Comparison of ENCODE assay signal across 8 cellular contexts in the genomic region with DNA sequence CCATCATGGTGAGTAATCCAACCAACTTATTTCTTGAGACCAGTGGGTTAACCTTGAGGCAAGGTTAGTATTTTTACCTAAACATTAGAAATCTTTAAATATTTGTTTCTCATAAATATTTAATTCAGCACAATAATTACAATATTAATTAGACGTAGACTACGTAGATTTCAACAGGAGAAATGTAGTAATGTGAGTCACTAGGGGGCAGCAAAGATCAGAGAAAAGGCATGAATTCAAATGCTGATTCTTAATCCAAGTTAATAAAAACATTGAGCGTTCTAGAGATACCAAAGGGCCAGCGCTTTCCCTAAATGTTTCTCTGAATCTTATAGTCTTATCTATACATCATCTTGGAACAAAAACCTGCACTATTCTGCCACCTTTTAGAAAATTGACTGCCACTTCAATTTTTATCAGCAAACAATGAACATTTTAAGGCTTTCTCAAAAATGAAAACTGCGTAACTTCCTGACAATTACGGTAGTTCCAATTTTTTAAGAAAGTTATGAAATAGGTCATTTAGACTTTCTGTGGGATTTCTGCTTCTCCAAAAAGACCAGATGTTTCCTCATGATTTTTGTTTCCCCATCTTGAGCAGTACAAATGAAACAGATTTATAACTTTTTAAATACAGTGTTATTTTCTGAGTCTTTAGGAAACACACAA.
DNase-seq lines count a peak whose midpoint lies in the region; ATAC-seq and TF ChIP-seq lines count a peak whose summit lies in the region.

No MANE protein-coding gene starts in this region.

- H3K36me3 ChIP-seq in adipocyte (ENCODE audit: control insufficient read depth, insufficient read depth, low read length, severe bottlenecking) (no peaks in the 10 kb centered on the region), heart right ventricle (no peaks in the 10 kb centered on the region)

- intact Hi-C loops in heart right ventricle (cut with DNase I) = loop anchor here in 8 of 10 donors (1.0 to 10.0 kb wide), 12 partner anchors 179 to 633 kb away; a partner anchor contains a TSS

- H3K27me3 ChIP-seq in adipocyte (replicated peaks; ENCODE audit: control insufficient read depth, insufficient read depth, low read length) (no peaks in the 10 kb centered on the region), heart right ventricle (no peaks in the 10 kb centered on the region)

- DNase-seq in activated CD4-positive, alpha-beta T cell treated with anti-CD3 and anti-CD28 coated beads for 48 hours = peak; percentile 16
- no peak for DNase-seq in activated CD4-positive, alpha-beta T cell treated with anti-CD3 and anti-CD28 coated beads, Interleukin-2, amount 50 U/mL, for 48 hours
- DNase-seq in NCI-H226 (peak; percentile 34), adipocyte (ENCODE audit: low read depth) (peak; percentile 94), heart right ventricle (peak in 1 of 2 donors; percentile 87), putamen (ENCODE audit: low spot score) (peak; percentile 80), HPDE6-E6E7 (ENCODE audit: extremely low spot score) (no peak)

- no peaks in the 10 kb centered on the region for H3K9me3 ChIP-seq in adipocyte (ENCODE audit: control insufficient read depth, low read length)
- no peaks in the 10 kb centered on the region for H3K9me3 ChIP-seq in heart right ventricle

- peak overlapping the region; percentile 78 for H3K9ac ChIP-seq in adipocyte (ENCODE audit: low read length)

- TF ChIP-seq CTCF in heart right ventricle (IDR thresholded peaks at IDR 0.05) = peak; percentile 58 to 87 (median 77)

- peak overlapping the region; percentile 42 to 87 (median 74) for H3K27ac ChIP-seq in heart right ventricle

- H3K4me1 ChIP-seq in adipocyte (ENCODE audit: control insufficient read depth, insufficient read depth, low read length) = peaks cover 7% of the 10 kb centered on the region
- H3K4me1 ChIP-seq in heart right ventricle = peaks cover 0 to 33% (median 12%) of the 10 kb centered on the region in 9 donors

- ATAC-seq in HG02588 (IDR thresholded peaks at IDR 0.05; ENCODE audit: unreplicated experiment) (peak; percentile 69), heart right ventricle (peak in 7 of 8 donors; percentile 75 to 94 (median 86))

- H3K4me3 ChIP-seq in adipocyte (ENCODE audit: low read length) (peak overlapping the region; percentile 81), heart right ventricle (peak overlapping the region in 9 of 10 donors; percentile 14 to 54 (median 43))

- WGBS in heart right ventricle, 2 donors = 10 to 15% methylated on average over 6 of the region's 6 CpGs

Comparison
In these comparisons a context has a peak if more than half of its experiments do, and no peak if none do; other contexts are left out.
1. DNase-seq: peak in activated CD4-positive, alpha-beta T cell treated with anti-CD3 and anti-CD28 coated beads for 48 hours (single experiment), NCI-H226 (single experiment), adipocyte (single experiment) and putamen (single experiment); none in activated CD4-positive, alpha-beta T cell treated with anti-CD3 and anti-CD28 coated beads, Interleukin-2, amount 50 U/mL, for 48 hours (0 of 2) and HPDE6-E6E7 (single experiment).